1 cellular context compared by ENCODE assay signal in genomic region chr9:124659099-124659659, GRCh38.
A peak's percentile ranks its signal among the peaks of the same experiment; 100 is the strongest.
TF ChIP-seq lines count a peak whose summit lies in the region.

No MANE protein-coding gene starts in this region.

TF ChIP-seq in K562, 482 proteins besides CTCF, POLR2A, EP300 and RAD21 (continued from another document and continues in another):
- TF ChIP-seq STAG1 (CRISPR knock-in tag; IDR thresholded peaks at IDR 0.05; ENCODE audit: borderline replicate concordance) (no peak), POLR2H (tag; IDR thresholded peaks at IDR 0.05; ENCODE audit: low read depth) (no peak), TEAD2 (tag; IDR thresholded peaks at IDR 0.05) (no peak), MAFG (tag; conservative IDR thresholded peaks at IDR 0.05) (no peak), ZNF174 (CRISPR knock-in tag; IDR thresholded peaks at IDR 0.05) (no peak), CCAR2 (IDR thresholded peaks at IDR 0.05; ENCODE audit: low read depth, low read length) (no peak), TAF7 (tag; IDR thresholded peaks at IDR 0.05) (no peak), ZNF583 (CRISPR knock-in tag; IDR thresholded peaks at IDR 0.05) (0 out of 2 replicates have a peak, but pooled peaks have one; percentile 55), IRF2 (CRISPR knock-in tag; IDR thresholded peaks at IDR 0.05) (no peak), FOSL1 (tag; conservative IDR thresholded peaks at IDR 0.05) (no peak), SMARCA4 (IDR thresholded peaks at IDR 0.05) (peak; percentile 56), YY1 (IDR thresholded peaks at IDR 0.05; ENCODE audit: borderline replicate concordance in 1 of 3, control insufficient read depth in 1 of 3, extremely low read depth in 1 of 3, insufficient read depth in 3 of 3, insufficient read length in 1 of 3, insufficient replicate concordance in 2 of 3, low read depth in 1 of 3, low read length in 2 of 3) (peak; percentile 42 to 94 (median 78)), ZNF395 (CRISPR knock-in tag; IDR thresholded peaks at IDR 0.05) (no peak), SPI1 (IDR thresholded peaks at IDR 0.05; ENCODE audit: borderline replicate concordance, low read depth, low read length) (peak; percentile 84), TBL1XR1 (IDR thresholded peaks at IDR 0.05; ENCODE audit: low read length in 2 of 2) (peak; percentile 26 to 88; a peak in 2 of 4 replicates), ZNF695 (CRISPR knock-in tag; IDR thresholded peaks at IDR 0.05) (no peak), ZNF431 (CRISPR knock-in tag; IDR thresholded peaks at IDR 0.05) (no peak), HDAC3 (IDR thresholded peaks at IDR 0.05; ENCODE audit: borderline replicate concordance, partially characterized antibody) (peak; percentile 68), DDX20 (tag; IDR thresholded peaks at IDR 0.05; ENCODE audit: low read depth) (no peak), SIX5 (IDR thresholded peaks at IDR 0.05; ENCODE audit: borderline replicate concordance in 1 of 2, insufficient read depth in 1 of 2, low read depth in 1 of 2, low read length in 2 of 2) (no peak), MXI1 (IDR thresholded peaks at IDR 0.05; ENCODE audit: low read depth, low read length) (no peak), HLTF (IDR thresholded peaks at IDR 0.05) (no peak), TFE3 (CRISPR knock-in tag; IDR thresholded peaks at IDR 0.05) (no peak), SMAD3 (CRISPR knock-in tag; conservative IDR thresholded peaks at IDR 0.05) (no peak), MTA1 (IDR thresholded peaks at IDR 0.05; ENCODE audit: borderline replicate concordance) (0 out of 2 replicates have a peak, but pooled peaks have one; percentile 37), TSC22D4 (tag; IDR thresholded peaks at IDR 0.05) (no peak), CLOCK (CRISPR knock-in tag; IDR thresholded peaks at IDR 0.05; ENCODE audit: borderline replicate concordance) (no peak), U2AF2 (optimal IDR thresholded peaks at IDR 0.05; ENCODE audit: low read depth, low read length) (no peak), ETS1 (conservative IDR thresholded peaks at IDR 0.05; ENCODE audit: control insufficient read depth, low read depth, low read length) (0 out of 2 replicates have a peak, but pooled peaks have one; percentile 40), ZNF324 (CRISPR knock-in tag; IDR thresholded peaks at IDR 0.05) (no peak), VEZF1 (CRISPR knock-in tag; IDR thresholded peaks at IDR 0.05) (peak; percentile 99), HDAC6 (IDR thresholded peaks at IDR 0.05; ENCODE audit: low read depth, low read length) (no peak), FOXK1 (CRISPR knock-in tag; IDR thresholded peaks at IDR 0.05; ENCODE audit: borderline replicate concordance) (no peak), BRF2 (IDR thresholded peaks at IDR 0.05; ENCODE audit: borderline replicate concordance, insufficient read depth, insufficient read length) (no peak), ZBTB17 (CRISPR knock-in tag; IDR thresholded peaks at IDR 0.05) (0 out of 2 replicates have a peak, but pooled peaks have one; percentile 25), ZNF830 (CRISPR knock-in tag; IDR thresholded peaks at IDR 0.05) (no peak), PYGO2 (tag; IDR thresholded peaks at IDR 0.05) (no peak)
- TF ChIP-seq, protein P1, sequence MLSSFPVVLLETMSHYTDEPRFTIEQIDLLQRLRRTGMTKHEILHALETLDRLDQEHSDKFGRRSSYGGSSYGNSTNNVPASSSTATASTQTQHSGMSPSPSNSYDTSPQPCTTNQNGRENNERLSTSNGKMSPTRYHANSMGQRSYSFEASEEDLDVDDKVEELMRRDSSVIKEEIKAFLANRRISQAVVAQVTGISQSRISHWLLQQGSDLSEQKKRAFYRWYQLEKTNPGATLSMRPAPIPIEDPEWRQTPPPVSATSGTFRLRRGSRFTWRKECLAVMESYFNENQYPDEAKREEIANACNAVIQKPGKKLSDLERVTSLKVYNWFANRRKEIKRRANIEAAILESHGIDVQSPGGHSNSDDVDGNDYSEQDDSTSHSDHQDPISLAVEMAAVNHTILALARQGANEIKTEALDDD (IDR thresholded peaks at IDR 0.05): peak; percentile 69; the same call in 1 of the 2 replicates
- TF ChIP-seq, protein P2, sequence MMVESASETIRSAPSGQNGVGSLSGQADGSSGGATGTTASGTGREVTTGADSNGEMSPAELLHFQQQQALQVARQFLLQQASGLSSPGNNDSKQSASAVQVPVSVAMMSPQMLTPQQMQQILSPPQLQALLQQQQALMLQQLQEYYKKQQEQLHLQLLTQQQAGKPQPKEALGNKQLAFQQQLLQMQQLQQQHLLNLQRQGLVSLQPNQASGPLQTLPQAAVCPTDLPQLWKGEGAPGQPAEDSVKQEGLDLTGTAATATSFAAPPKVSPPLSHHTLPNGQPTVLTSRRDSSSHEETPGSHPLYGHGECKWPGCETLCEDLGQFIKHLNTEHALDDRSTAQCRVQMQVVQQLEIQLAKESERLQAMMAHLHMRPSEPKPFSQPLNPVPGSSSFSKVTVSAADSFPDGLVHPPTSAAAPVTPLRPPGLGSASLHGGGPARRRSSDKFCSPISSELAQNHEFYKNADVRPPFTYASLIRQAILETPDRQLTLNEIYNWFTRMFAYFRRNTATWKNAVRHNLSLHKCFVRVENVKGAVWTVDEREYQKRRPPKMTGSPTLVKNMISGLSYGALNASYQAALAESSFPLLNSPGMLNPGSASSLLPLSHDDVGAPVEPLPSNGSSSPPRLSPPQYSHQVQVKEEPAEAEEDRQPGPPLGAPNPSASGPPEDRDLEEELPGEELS (CRISPR knock-in tag; IDR thresholded peaks at IDR 0.05; ENCODE audit: borderline replicate concordance): no peak
- TF ChIP-seq, protein P3, sequence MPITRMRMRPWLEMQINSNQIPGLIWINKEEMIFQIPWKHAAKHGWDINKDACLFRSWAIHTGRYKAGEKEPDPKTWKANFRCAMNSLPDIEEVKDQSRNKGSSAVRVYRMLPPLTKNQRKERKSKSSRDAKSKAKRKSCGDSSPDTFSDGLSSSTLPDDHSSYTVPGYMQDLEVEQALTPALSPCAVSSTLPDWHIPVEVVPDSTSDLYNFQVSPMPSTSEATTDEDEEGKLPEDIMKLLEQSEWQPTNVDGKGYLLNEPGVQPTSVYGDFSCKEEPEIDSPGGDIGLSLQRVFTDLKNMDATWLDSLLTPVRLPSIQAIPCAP (CRISPR knock-in tag; IDR thresholded peaks at IDR 0.05; ENCODE audit: borderline replicate concordance): no peak
- TF ChIP-seq, protein P4, sequence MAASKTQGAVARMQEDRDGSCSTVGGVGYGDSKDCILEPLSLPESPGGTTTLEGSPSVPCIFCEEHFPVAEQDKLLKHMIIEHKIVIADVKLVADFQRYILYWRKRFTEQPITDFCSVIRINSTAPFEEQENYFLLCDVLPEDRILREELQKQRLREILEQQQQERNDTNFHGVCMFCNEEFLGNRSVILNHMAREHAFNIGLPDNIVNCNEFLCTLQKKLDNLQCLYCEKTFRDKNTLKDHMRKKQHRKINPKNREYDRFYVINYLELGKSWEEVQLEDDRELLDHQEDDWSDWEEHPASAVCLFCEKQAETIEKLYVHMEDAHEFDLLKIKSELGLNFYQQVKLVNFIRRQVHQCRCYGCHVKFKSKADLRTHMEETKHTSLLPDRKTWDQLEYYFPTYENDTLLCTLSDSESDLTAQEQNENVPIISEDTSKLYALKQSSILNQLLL (CRISPR knock-in tag; IDR thresholded peaks at IDR 0.05; ENCODE audit: borderline replicate concordance): no peak
- TF ChIP-seq, protein P5, sequence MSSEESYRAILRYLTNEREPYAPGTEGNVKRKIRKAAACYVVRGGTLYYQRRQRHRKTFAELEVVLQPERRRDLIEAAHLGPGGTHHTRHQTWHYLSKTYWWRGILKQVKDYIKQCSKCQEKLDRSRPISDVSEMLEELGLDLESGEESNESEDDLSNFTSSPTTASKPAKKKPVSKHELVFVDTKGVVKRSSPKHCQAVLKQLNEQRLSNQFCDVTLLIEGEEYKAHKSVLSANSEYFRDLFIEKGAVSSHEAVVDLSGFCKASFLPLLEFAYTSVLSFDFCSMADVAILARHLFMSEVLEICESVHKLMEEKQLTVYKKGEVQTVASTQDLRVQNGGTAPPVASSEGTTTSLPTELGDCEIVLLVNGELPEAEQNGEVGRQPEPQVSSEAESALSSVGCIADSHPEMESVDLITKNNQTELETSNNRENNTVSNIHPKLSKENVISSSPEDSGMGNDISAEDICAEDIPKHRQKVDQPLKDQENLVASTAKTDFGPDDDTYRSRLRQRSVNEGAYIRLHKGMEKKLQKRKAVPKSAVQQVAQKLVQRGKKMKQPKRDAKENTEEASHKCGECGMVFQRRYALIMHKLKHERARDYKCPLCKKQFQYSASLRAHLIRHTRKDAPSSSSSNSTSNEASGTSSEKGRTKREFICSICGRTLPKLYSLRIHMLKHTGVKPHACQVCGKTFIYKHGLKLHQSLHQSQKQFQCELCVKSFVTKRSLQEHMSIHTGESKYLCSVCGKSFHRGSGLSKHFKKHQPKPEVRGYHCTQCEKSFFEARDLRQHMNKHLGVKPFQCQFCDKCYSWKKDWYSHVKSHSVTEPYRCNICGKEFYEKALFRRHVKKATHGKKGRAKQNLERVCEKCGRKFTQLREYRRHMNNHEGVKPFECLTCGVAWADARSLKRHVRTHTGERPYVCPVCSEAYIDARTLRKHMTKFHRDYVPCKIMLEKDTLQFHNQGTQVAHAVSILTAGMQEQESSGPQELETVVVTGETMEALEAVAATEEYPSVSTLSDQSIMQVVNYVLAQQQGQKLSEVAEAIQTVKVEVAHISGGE (CRISPR knock-in tag; IDR thresholded peaks at IDR 0.05): no peak
